30 cellular contexts compared by ENCODE assay signal in genomic region chr22:48564995-48565394, GRCh38.
"Had no signal": no experiment of that assay in that cellular context is flagged by ENCODE, and none has a peak within 500 bp of the region (broad histone marks: within the 10 kb centered on the region; RNA-seq: fewer than 3 reads in every experiment).

No MANE protein-coding gene starts in this region.

- H3K4me1 ChIP-seq: esophagus muscularis mucosa, foreskin keratinocyte, gastrocnemius medialis had no signal

- H3K27ac ChIP-seq: esophagus muscularis mucosa, foreskin keratinocyte, gastrocnemius medialis, WERI-Rb-1 had no signal

- H3K4me3 ChIP-seq: esophagus muscularis mucosa, gastrocnemius medialis had no signal

- H3K9me3 ChIP-seq: gastrocnemius medialis had no signal

- H3K4me1 Mint-ChIP-seq: activated T-helper 17 cell treated with anti-CD3 and anti-CD28 coated beads, Interleukin-2, amount 50 U/mL, for 72 hours had no signal

- DNase-seq: activated B cell treated with CpG ODN at 0.5 μM for 24 hours; activated CD4-positive, alpha-beta T cell treated with anti-CD3 and anti-CD28 coated beads for 48 hours; activated CD4-positive, alpha-beta T cell treated with anti-CD3 and anti-CD28 coated beads, Interleukin-2, amount 50 U/mL, for 1 hour; activated CD4-positive, alpha-beta T cell treated with anti-CD3 and anti-CD28 coated beads, Interleukin-2, amount 50 U/mL, for 48 hours; activated CD8-positive, alpha-beta memory T cell treated with anti-CD3 and anti-CD28 coated beads for 24 hours; activated CD8-positive, alpha-beta T cell treated with anti-CD3 and anti-CD28 coated beads for 36 hours; activated effector memory CD4-positive, alpha-beta T cell treated with Interleukin-2 at 50 U/mL for 16 hours; activated gamma-delta T cell treated with Interleukin-2 at 50 U/mL for 16 hours; activated naive CD4-positive, alpha-beta T cell treated with anti-CD3 and anti-CD28 coated beads, Interleukin-2, amount 50 U/mL, for 16 hours; activated naive CD4-positive, alpha-beta T cell treated with Interleukin-2 at 50 U/mL for 16 hours; activated T-cell treated with anti-CD3 and anti-CD28 coated beads, Interleukin-2, amount 50 U/mL, for 4 hours; amniotic stem cell; anterior cingulate cortex; caudate nucleus; cortex of kidney; dermis blood vessel endothelial cell; effector CD4-positive, alpha-beta T cell; effector memory CD8-positive, alpha-beta T cell; erythroblast; foreskin keratinocyte; gastrocnemius medialis; head of caudate nucleus; T-cell; T-helper 9 cell; WERI-Rb-1 had no signal

- H3K27ac Mint-ChIP-seq: activated B cell treated with CpG ODN at 0.5 μM for 24 hours; activated CD8-positive, alpha-beta T cell treated with anti-CD3 and anti-CD28 coated beads for 36 hours; activated naive CD8-positive, alpha-beta T cell; activated T-helper 17 cell treated with anti-CD3 and anti-CD28 coated beads, Interleukin-2, amount 50 U/mL, for 72 hours; effector memory CD8-positive, alpha-beta T cell; T-cell; T-helper 1 cell treated with Interleukin-12 subunit alpha and Interleukin-12 subunit beta and Interleukin-4 antibody, amounts not matched to agents 30 μg/mL and 1 μg/mL, for 36 hours had no signal

- H3K4me3 Mint-ChIP-seq: activated B cell treated with CpG ODN at 0.5 μM for 24 hours; activated CD8-positive, alpha-beta T cell treated with anti-CD3 and anti-CD28 coated beads for 36 hours; activated naive CD8-positive, alpha-beta T cell; activated T-cell treated with anti-CD3 and anti-CD28 coated beads, Interleukin-2, amount 50 U/mL, for 4 hours; activated T-helper 17 cell treated with anti-CD3 and anti-CD28 coated beads, Interleukin-2, amount 50 U/mL, for 72 hours; effector memory CD8-positive, alpha-beta T cell; T-cell; T-helper 1 cell treated with Interleukin-12 subunit alpha and Interleukin-12 subunit beta and Interleukin-4 antibody, amounts not matched to agents 30 μg/mL and 1 μg/mL, for 36 hours had no signal

- H3K36me3 Mint-ChIP-seq: activated naive CD8-positive, alpha-beta T cell; T-cell had no signal

- H3K27me3 ChIP-seq: foreskin keratinocyte, gastrocnemius medialis had no signal

- H3K36me3 ChIP-seq: esophagus muscularis mucosa, gastrocnemius medialis, WERI-Rb-1 had no signal

- ATAC-seq: activated CD4-positive, CD25-positive, alpha-beta regulatory T cell treated with anti-CD3 and anti-CD28 coated beads, Interleukin-2, amount 50 U/mL, for 24 hours; activated CD8-positive, alpha-beta T cell treated with anti-CD3 and anti-CD28 coated beads for 36 hours; activated T-cell treated with anti-CD3 and anti-CD28 coated beads, Interleukin-2, amount 50 U/mL, for 4 hours; activated T-helper 17 cell treated with anti-CD3 and anti-CD28 coated beads, Interleukin-2, amount 50 U/mL, for 72 hours; effector memory CD8-positive, alpha-beta T cell; foreskin keratinocyte; gastrocnemius medialis; T-cell had no signal
